Comparison of ENCODE assay signal across 10 cellular contexts in the genomic region with DNA sequence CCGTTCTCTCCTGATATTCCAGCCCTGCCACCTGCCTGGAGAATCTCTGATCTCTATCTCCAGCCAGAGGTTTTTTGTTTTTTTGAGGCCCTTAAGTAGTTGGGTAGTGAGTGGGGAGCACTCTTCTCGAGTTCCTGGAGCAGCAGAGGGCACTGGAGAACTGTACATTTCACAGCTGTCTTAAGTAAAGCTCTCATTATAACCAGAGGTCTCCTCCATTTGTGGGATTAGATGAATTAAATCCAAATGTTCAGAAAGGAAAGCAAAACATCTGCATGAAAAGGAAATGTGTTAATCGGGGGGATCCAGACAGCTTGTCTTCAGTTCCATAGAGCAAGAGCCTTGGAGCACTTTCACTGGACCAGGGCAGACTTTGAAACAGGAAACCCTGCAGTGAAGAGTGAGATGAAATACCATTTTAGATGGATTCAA. TPM values are rescaled to one million over a fixed set of nuclear protein-coding genes. Genes with fewer than 3 reads are reported as not detected.
DNase-seq lines count a peak whose midpoint lies in the region; ATAC-seq, FAIRE-seq and TF ChIP-seq lines count a peak whose summit lies in the region.
"Had no signal": no experiment of that assay in that cellular context is flagged by ENCODE, and none has a peak within 500 bp of the region (broad histone marks: within the 10 kb centered on the region; RNA-seq: fewer than 3 reads in every experiment).

No MANE protein-coding gene starts in this region.

- TF ChIP-seq RAD21 in HepG2 (CRISPR knock-in tag; IDR thresholded peaks at IDR 0.05) = no peak

- no peak for TF ChIP-seq EP300 in HepG2 (IDR thresholded peaks at IDR 0.05; ENCODE audit: low read depth in 2 of 2, low read length in 2 of 2)
- no peak for TF ChIP-seq EP300 in HepG2 (CRISPR knock-in tag; IDR thresholded peaks at IDR 0.05; ENCODE audit: borderline replicate concordance)

- ATAC-seq in HepG2 (no peak), right lobe of liver (no peak), GM19324 (IDR thresholded peaks at IDR 0.05; ENCODE audit: low FRiP score, unreplicated experiment) (no peak), HG02973 (IDR thresholded peaks at IDR 0.05; ENCODE audit: unreplicated experiment) (no peak), GM18858 (IDR thresholded peaks at IDR 0.05; ENCODE audit: unreplicated experiment) (no peak), HG02623 (IDR thresholded peaks at IDR 0.05; ENCODE audit: unreplicated experiment) (no peak)

- in situ Hi-C loops in HepG2 (cut with HindIII; ENCODE audit: extremely low pct_ligation_motif_present, low pct_unique_long_range_greater_than_20kb) = no loop called here

- intact Hi-C loops in HepG2 (cut with micrococcal nuclease; ENCODE audit: unreplicated experiment) = no loop called here
- intact Hi-C loops in right lobe of liver (cut with DNase I) = no loop called here

- H3K4me3 ChIP-seq in HepG2 (replicated peaks in 1 of 3; ENCODE audit: insufficient read depth in 1 of 3, low read depth in 2 of 3, low read length in 3 of 3) (no peak overlapping the region), right lobe of liver (no peak overlapping the region), fibroblast of the aortic adventitia (ENCODE audit: low read depth, low read length) (no peak overlapping the region)
- H3K4me3 ChIP-seq: SJSA1 had no signal

- H3K27me3 ChIP-seq in HepG2 (ENCODE audit: control insufficient read depth in 1 of 2, insufficient read depth in 2 of 2, low read length in 2 of 2) (no peaks in the 10 kb centered on the region), right lobe of liver (no peaks in the 10 kb centered on the region)
- H3K27me3 ChIP-seq: SJSA1 had no signal

- H3K4me1 ChIP-seq in HepG2 (ENCODE audit: insufficient read depth, low read length) = peaks cover 22% of the 10 kb centered on the region
- H3K4me1 ChIP-seq in right lobe of liver = peaks cover 0 to 94% (median 33%) of the 10 kb centered on the region in 4 donors

- peak; percentile 32; the same call in 1 of the 2 replicates for TF ChIP-seq CTCF in HepG2 (CRISPR knock-in tag; IDR thresholded peaks at IDR 0.05)
- TF ChIP-seq CTCF in right lobe of liver (IDR thresholded peaks at IDR 0.05) = no peak
- TF ChIP-seq CTCF in fibroblast of the aortic adventitia (IDR thresholded peaks at IDR 0.05; ENCODE audit: insufficient read depth, low read length) = peak; percentile 50

- H4K20me1 ChIP-seq in HepG2 (ENCODE audit: insufficient read depth, low read length) = no peaks in the 10 kb centered on the region

- no peak overlapping the region for H3K4me2 ChIP-seq in HepG2 (ENCODE audit: low read depth, low read length)

- no peak for FAIRE-seq in HepG2 (lab: Jason Lieb, UNC)

- CTCF ChIA-PET in HepG2 (lab: Yijun Ruan, JAX; ENCODE audit: low intra/inter-chr PET ratio, low total read pairs) = no interaction called here

- H3K9me3 ChIP-seq in HepG2 (ENCODE audit: low read length) (no peaks in the 10 kb centered on the region), right lobe of liver (no peaks in the 10 kb centered on the region)
- H3K9me3 ChIP-seq: SJSA1 had no signal

- H2AFZ ChIP-seq in HepG2 (ENCODE audit: low read length) = no peak overlapping the region

- H3K36me3 ChIP-seq in HepG2 (replicated peaks in 1 of 2; ENCODE audit: control insufficient read depth in 1 of 2, insufficient read depth in 2 of 2, low read length in 2 of 2) (0 out of 5 replicates have a peak, but pooled peaks cover 0 to 1% of the 10 kb centered on the region in 2 experiments), right lobe of liver (peaks cover 0 to 95% (median 39%) of the 10 kb centered on the region in 4 donors)
- H3K36me3 ChIP-seq: SJSA1 had no signal

- POLR2A ChIA-PET in HepG2 (lab: Yijun Ruan, JAX) = interaction anchor here (0.9 to 1.6 kb wide), 3 partner anchors 30 to 33 kb away, joined by 3 read pairs; partner anchors contain the start of gene AOX1

- no peak overlapping the region for H3K9ac ChIP-seq in HepG2 (ENCODE audit: insufficient read depth, low read depth, low read length)

- no peak for TF ChIP-seq POLR2A in HepG2 (IDR thresholded peaks at IDR 0.05; ENCODE audit: insufficient read depth in 1 of 2, low read depth in 2 of 2, low read length in 2 of 2)
- no peak for TF ChIP-seq POLR2A in right lobe of liver (IDR thresholded peaks at IDR 0.05)

- no peaks in the 10 kb centered on the region for H3K79me2 ChIP-seq in HepG2 (ENCODE audit: insufficient read depth, low read length)

- no TSS peak for BruUV-seq in HepG2 (replicated peaks; lab: Mats Ljungman, UMichigan)

- WGBS in HepG2 (ENCODE audit: low lambda C conversion rate) = 81% methylated on average over 3 of the region's 3 CpGs
- WGBS in right lobe of liver (ENCODE audit: insufficient coverage, low coverage, low lambda C conversion rate, missing lambda C conversion rate) = 43% methylated on average over 3 of the region's 3 CpGs

- DNase-seq in HepG2 (ENCODE audit: low spot score) (no peak), right lobe of liver (no peak), RPMI7951 (ENCODE audit: low read depth) (peak; percentile 67), fibroblast of the aortic adventitia (ENCODE audit: low read depth) (peak; percentile 87)
- DNase-seq: aorta had no signal

- H3K27ac ChIP-seq in HepG2 (ENCODE audit: extremely low read length, insufficient read depth, low read length) (no peak overlapping the region), right lobe of liver (peak overlapping the region in 1 of 3 donors; percentile 62)
- H3K27ac ChIP-seq: SJSA1 had no signal

TF ChIP-seq in HepG2, 621 proteins besides CTCF, POLR2A, EP300 and RAD21:
- TF ChIP-seq CREB1 (IDR thresholded peaks at IDR 0.05) = no peak
- TF ChIP-seq CREB1 (CRISPR knock-in tag; IDR thresholded peaks at IDR 0.05) = 0 out of 2 replicates have a peak, but pooled peaks have one; percentile 17
- peak; percentile 31 for TF ChIP-seq STAG1 (CRISPR knock-in tag; IDR thresholded peaks at IDR 0.05)
- TF ChIP-seq HNF4A (CRISPR knock-in tag; IDR thresholded peaks at IDR 0.05) = peak; percentile 11; the same call in 1 of the 2 replicates
- peak; percentile 8; the same call in 1 of the 2 replicates for TF ChIP-seq SMC3 (IDR thresholded peaks at IDR 0.05; ENCODE audit: low read length)
- TF ChIP-seq CHCHD3 (CRISPR knock-in tag; IDR thresholded peaks at IDR 0.05) = no peak
- TF ChIP-seq LBX2 (CRISPR knock-in tag; IDR thresholded peaks at IDR 0.05; ENCODE audit: borderline replicate concordance) = no peak
- no peak for TF ChIP-seq RFXANK (CRISPR knock-in tag; IDR thresholded peaks at IDR 0.05)
- peak; percentile 77 for TF ChIP-seq ZNF263 (CRISPR knock-in tag; IDR thresholded peaks at IDR 0.05)

RNA-seq across cellular contexts. Expression of gene AOX1, which starts 32.8 kb away (rescaled TPM):
- 18.0 and 27.5 TPM in 2 replicates for total RNA-seq in HepG2 (2016; rRNA removed; fragmentation: Illumina TruSeq; extraction: Trizol)
- total RNA-seq in HepG2 (2016; cell fraction: cytosol; rRNA removed; fragmentation: Illumina TruSeq; extraction: Trizol; ENCODE audit: low read depth) = 2.9 and 3.1 TPM in 2 replicates
- total RNA-seq in HepG2 (2016; cell fraction: insoluble cytoplasmic fraction; rRNA removed; fragmentation: Illumina TruSeq; extraction: Trizol) = 16.9 and 27.1 TPM in 2 replicates
- 5.6 and 7.9 TPM in 2 replicates for total RNA-seq in HepG2 (2016; cell fraction: membrane; rRNA removed; fragmentation: Illumina TruSeq; extraction: Trizol)
- total RNA-seq in HepG2 (2016; cell fraction: nucleus; rRNA removed; fragmentation: Illumina TruSeq; extraction: Trizol) = 11.2 and 11.3 TPM in 2 replicates
- 9.2 and 18.9 TPM in 2 replicates for polyA plus RNA-seq in HepG2 (2011; rRNA removed)
- 9.0 and 14.2 TPM in 2 replicates for polyA plus RNA-seq in HepG2 (2011; cell fraction: cytosol; rRNA removed)
- polyA plus RNA-seq in HepG2 (2011; cell fraction: nucleus; rRNA removed) = 6.6 and 14.0 TPM in 2 replicates
- polyA plus RNA-seq in HepG2 (2012) = 12.6 and 15.2 TPM in 2 replicates
- polyA plus RNA-seq in HepG2 (2016; cell fraction: cytosol; fragmentation: Illumina TruSeq; extraction: Trizol; ENCODE audit: low read depth) = 0.95 and 1.1 TPM in 2 replicates
- polyA plus RNA-seq in HepG2 (2016; cell fraction: insoluble cytoplasmic fraction; fragmentation: Illumina TruSeq; extraction: Trizol; ENCODE audit: low read depth) = 21.2 and 21.7 TPM in 2 replicates
- 2.7 and 3.3 TPM in 2 replicates for polyA plus RNA-seq in HepG2 (2016; cell fraction: membrane; fragmentation: Illumina TruSeq; extraction: Trizol; ENCODE audit: low read depth)
- 8.2 and 9.7 TPM in 2 replicates for polyA plus RNA-seq in HepG2 (2016; cell fraction: nucleus; fragmentation: Illumina TruSeq; extraction: Trizol; ENCODE audit: insufficient read depth, low read depth)
- 9.0 and 94.3 TPM in 2 replicates for polyA minus RNA-seq in HepG2 (2011; rRNA and poly(A)+ RNA removed; ENCODE audit: low replicate concordance)
- 16.3 and 44.6 TPM in 2 replicates for polyA minus RNA-seq in HepG2 (2011; cell fraction: cytosol; rRNA and poly(A)+ RNA removed)
- polyA minus RNA-seq in HepG2 (2011; cell fraction: nucleus; rRNA and poly(A)+ RNA removed) = 6.7 and 17.2 TPM in 2 replicates
- total RNA-seq in right lobe of liver = 1,000 to 10,000 TPM in 3 of 6 experiments, 100 to 1,000 TPM in 3; 524 to 1,747 (median 931) TPM
- total RNA-seq in RPMI7951 (2014; rRNA removed; shearing (Covaris generic)) = 26.8 and 27.5 TPM in 2 replicates
- 23.6 and 84.0 TPM in 2 replicates for total RNA-seq in fibroblast of the aortic adventitia (ENCODE audit: low replicate concordance)

Comparison
In these comparisons a context has a peak if more than half of its experiments do, and no peak if none do; other contexts are left out.
1. CTCF ChIP-seq: peak in HepG2 (single experiment) and fibroblast of the aortic adventitia (single experiment); none in right lobe of liver (0 of 4).
2. DNase-seq: peak in RPMI7951 (single experiment) and fibroblast of the aortic adventitia (single experiment); none in HepG2 (single experiment) and right lobe of liver (0 of 3).